In genomic region chr10:6086375-6087233, GRCh38 we compare ENCODE assay signal across 7 cellular contexts. TPM values are rescaled to one million over a fixed set of nuclear protein-coding genes. Genes with fewer than 3 reads are reported as not detected.
A peak's percentile ranks its signal among the peaks of the same experiment; 100 is the strongest.
DNase-seq lines count a peak whose midpoint lies in the region; ATAC-seq and TF ChIP-seq lines count a peak whose summit lies in the region.

No MANE protein-coding gene starts in this region.

- peak overlapping the region; percentile 25 to 61 for H3K27ac ChIP-seq in coronary artery
- H3K27ac ChIP-seq in liver (ENCODE audit: low read depth in 1 of 2, low read length in 2 of 2), result peak overlapping the region; percentile 53 to 59

- no peaks in the 10 kb centered on the region for H3K36me3 ChIP-seq in liver (ENCODE audit: control insufficient read depth in 4 of 4, insufficient read depth in 3 of 4, low read depth in 1 of 4, low read length in 3 of 4)

- ATAC-seq in GM18511 (IDR thresholded peaks at IDR 0.05; ENCODE audit: unreplicated experiment) (peak; percentile 51), HG03108 (IDR thresholded peaks at IDR 0.05; ENCODE audit: unreplicated experiment) (peak; percentile 37)

- no peaks in the 10 kb centered on the region for H3K9me3 ChIP-seq in liver (ENCODE audit: control insufficient read depth in 4 of 4, low read length in 3 of 4)

- peak; percentile 83 to 88 for TF ChIP-seq RAD21 in liver (IDR thresholded peaks at IDR 0.05)

- WGBS in liver, result 17% methylated on average over 19 of the region's 19 CpGs

- DNase-seq in NCI-H510A (lab: John Stamatoyannopoulos, UW) (peak; percentile 27), coronary artery (ENCODE audit: low spot score) (peak; percentile 87)
- DNase-seq in activated CD4-positive, alpha-beta T cell treated with anti-CD3 and anti-CD28 coated beads, Interleukin-2, amount 50 U/mL, for 1 hour, result peak; percentile 84
- peak; percentile 87 to 91 for DNase-seq in stimulated activated CD4-positive, alpha-beta T cell treated with anti-CD3 and anti-CD28 coated beads, Interleukin-2, amount 100 ng/mL, for 48 hours

- H3K4me3 ChIP-seq in coronary artery (peak overlapping the region; percentile 49), liver (ENCODE audit: low read depth in 1 of 3, low read length in 3 of 3) (no peak overlapping the region)

- TF ChIP-seq CTCF in coronary artery (IDR thresholded peaks at IDR 0.05), result peak; percentile 33
- TF ChIP-seq CTCF in liver (IDR thresholded peaks at IDR 0.05; ENCODE audit: low read depth, low read length, missing input control), result peak; percentile 73

- no peaks in the 10 kb centered on the region for H3K27me3 ChIP-seq in liver (ENCODE audit: control insufficient read depth in 4 of 4, insufficient read depth in 4 of 4, low read length in 3 of 4)

- H3K9ac ChIP-seq in liver (ENCODE audit: low read depth in 1 of 2, low read length in 2 of 2), result peak overlapping the region in 1 of 2 donors; percentile 29

- peaks cover 1 to 30% (median 22%) of the 10 kb centered on the region in 4 donors for H3K4me1 ChIP-seq in liver (ENCODE audit: control insufficient read depth in 4 of 4, insufficient read depth in 4 of 4, low read length in 3 of 4)

TF ChIP-seq in liver, 16 proteins besides CTCF, POLR2A, EP300 and RAD21:
- no peak for TF ChIP-seq HNF4G (IDR thresholded peaks at IDR 0.05)
- peak; percentile 8 to 23 for TF ChIP-seq HNF4A (conservative IDR thresholded peaks at IDR 0.05)
- peak; percentile 45 for TF ChIP-seq MAX (IDR thresholded peaks at IDR 0.05)
- TF ChIP-seq FOXA2 (IDR thresholded peaks at IDR 0.05), result peak; percentile 70
- peak; percentile 52 for TF ChIP-seq SP1 (IDR thresholded peaks at IDR 0.05)
- no peak for TF ChIP-seq REST (IDR thresholded peaks at IDR 0.05)
- peak; percentile 76 for TF ChIP-seq NR2F2 (IDR thresholded peaks at IDR 0.05)
- TF ChIP-seq RXRA (IDR thresholded peaks at IDR 0.05), result peak; percentile 46
- TF ChIP-seq YY1 (IDR thresholded peaks at IDR 0.05), result peak; percentile 65

RNA-seq across cellular contexts. Expression of gene RBM17, which starts 2.2 kb away (rescaled TPM):
- total RNA-seq in liver, result 10 to 100 TPM; 28.2 to 40.0 TPM
- 10 to 100 TPM; 16.5 to 44.8 TPM for polyA plus RNA-seq in liver

RNA-seq across cellular contexts. Expression of gene IL2RA, which starts 24.4 kb away (rescaled TPM):
- 1 to 10 TPM in 1 of 2 donors, not detected in 1; 1.6 TPM for total RNA-seq in liver
- polyA plus RNA-seq in liver, result under 1 TPM in 1 of 2 donors, not detected in 1; 0.46 TPM

Comparison
In these comparisons a context has a peak if more than half of its experiments do, and no peak if none do; other contexts are left out.
1. DNase-seq: peak in every context shown above with its lines; median percentile 89 in stimulated activated CD4-positive, alpha-beta T cell treated with anti-CD3 and anti-CD28 coated beads, Interleukin-2, amount 100 ng/mL, for 48 hours; 87 in coronary artery; 84 in activated CD4-positive, alpha-beta T cell treated with anti-CD3 and anti-CD28 coated beads, Interleukin-2, amount 50 U/mL, for 1 hour; 27 in NCI-H510A.